ENCODE assay signal across 27 cellular contexts in the genomic region with DNA sequence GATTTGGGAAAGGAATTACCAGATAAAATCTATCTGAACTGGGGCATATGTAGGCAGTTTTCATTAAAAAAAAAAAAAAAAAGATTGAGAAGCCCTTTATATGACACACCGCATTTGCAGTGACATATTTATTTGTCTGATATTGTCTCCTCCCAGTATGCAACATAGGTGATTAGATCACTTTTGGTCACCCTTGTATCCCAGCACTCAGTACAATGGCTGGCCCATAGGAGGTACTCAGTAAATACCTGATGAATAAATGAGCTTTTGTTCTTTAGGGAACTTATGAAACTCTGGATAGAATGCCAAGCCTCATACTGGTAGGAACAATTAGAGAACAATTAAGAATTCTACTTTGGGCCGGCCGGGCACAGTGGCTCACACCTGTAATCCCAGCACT. TPM values are rescaled to one million over a fixed set of nuclear protein-coding genes. Genes with fewer than 3 reads are reported as not detected.
A peak's percentile ranks its signal among the peaks of the same experiment; 100 is the strongest.
DNase-seq lines count a peak whose midpoint lies in the region; ATAC-seq, FAIRE-seq and TF ChIP-seq lines count a peak whose summit lies in the region.
"Had no signal": no experiment of that assay in that cellular context is flagged by ENCODE, and none has a peak within 500 bp of the region (broad histone marks: within the 10 kb centered on the region; RNA-seq: fewer than 3 reads in every experiment).

No MANE protein-coding gene starts in this region.

- in situ Hi-C loops in HepG2 (cut with HindIII; ENCODE audit: extremely low pct_ligation_motif_present, low pct_unique_long_range_greater_than_20kb): no loop called here
- in situ Hi-C loops in K562 (cut with MboI): loop anchor here (25.0 kb wide), 1 partner anchor 298 kb away; no protein-coding TSS in a partner anchor

- no peak for TF ChIP-seq CTCF in HepG2 (CRISPR knock-in tag; IDR thresholded peaks at IDR 0.05)
- TF ChIP-seq CTCF in right lobe of liver (IDR thresholded peaks at IDR 0.05): no peak
- no peak for TF ChIP-seq CTCF in K562 (IDR thresholded peaks at IDR 0.05 in 2 of 3, conservative IDR thresholded peaks at IDR 0.05 in 1 of 3; ENCODE audit: insufficient read depth in 2 of 3, low read depth in 1 of 3, low read length in 3 of 3)
- TF ChIP-seq CTCF in stomach (IDR thresholded peaks at IDR 0.05): no peak

- H2AFZ ChIP-seq in HepG2 (ENCODE audit: low read length) (no peak overlapping the region), K562 (ENCODE audit: low read depth, low read length) (no peak overlapping the region)
- H2AFZ ChIP-seq: GM23338 had no signal

- H3K79me2 ChIP-seq in HepG2 (ENCODE audit: insufficient read depth, low read length) (peaks cover 98% of the 10 kb centered on the region), K562 (ENCODE audit: control insufficient read depth, insufficient read depth, low read length) (no peaks in the 10 kb centered on the region)

- peak overlapping the region; percentile 42 for H3K4me2 ChIP-seq in HepG2 (ENCODE audit: low read depth, low read length)
- no peak overlapping the region for H3K4me2 ChIP-seq in K562 (ENCODE audit: insufficient read depth, low read length)
- H3K4me2 ChIP-seq: A549; BLaER1 treated with 17β-estradiol and CSF1 and Interleukin-3, amounts not matched to agents 10 nM and 100 nM; GM23338 had no signal

- TF ChIP-seq EP300 in HepG2 (IDR thresholded peaks at IDR 0.05; ENCODE audit: low read depth in 2 of 2, low read length in 2 of 2): no peak
- TF ChIP-seq EP300 in HepG2 (CRISPR knock-in tag; IDR thresholded peaks at IDR 0.05; ENCODE audit: borderline replicate concordance): no peak
- TF ChIP-seq EP300 in K562 (IDR thresholded peaks at IDR 0.05; ENCODE audit: low read length): no peak
- TF ChIP-seq EP300 in stomach (IDR thresholded peaks at IDR 0.05): no peak

- DNase-seq in HepG2 (ENCODE audit: low spot score) (peak; percentile 89), right lobe of liver (no peak), K562 (ENCODE audit: extremely low read depth in 1 of 4, low spot score in 3 of 4) (no peak), NCI-H1105 treated with DMSO at 0.1 percent for 48 hours (lab: John Stamatoyannopoulos, UW) (no peak), stomach (no peak)
- DNase-seq: 8988T; ACHN; AML-193; BE2C; CD4-positive, alpha-beta T cell; CD8-positive, alpha-beta memory T cell; DMS 273 treated with DMSO at 0.1 percent for 48 hours; DMS79; EL; GDM1; H9; HFFc6 had no signal

- H3K9ac ChIP-seq in HepG2 (ENCODE audit: insufficient read depth, low read depth, low read length) (no peak overlapping the region), K562 (ENCODE audit: insufficient read depth in 1 of 2, low read depth in 2 of 2, low read length in 2 of 2) (no peak overlapping the region)
- H3K9ac ChIP-seq: BLaER1 treated with 17β-estradiol and CSF1 and Interleukin-3, amounts not matched to agents 10 nM and 100 nM had no signal

- no peaks in the 10 kb centered on the region for H3K9me1 ChIP-seq in K562 (ENCODE audit: control insufficient read depth, insufficient read depth, low read length)

- H3K4me1 ChIP-seq in HepG2 (ENCODE audit: insufficient read depth, low read length): peaks cover 93% of the 10 kb centered on the region
- no peaks in the 10 kb centered on the region for H3K4me1 ChIP-seq in right lobe of liver
- H3K4me1 ChIP-seq in K562 (replicated peaks in 1 of 2; ENCODE audit: control insufficient read depth in 2 of 2, insufficient read depth in 2 of 2, low read length in 2 of 2): no peaks in the 10 kb centered on the region
- H3K4me1 ChIP-seq in stomach: peaks cover 0 to 4% (median under 1%) of the 10 kb centered on the region in 4 donors
- H3K4me1 ChIP-seq: A549; BLaER1 treated with 17β-estradiol and CSF1 and Interleukin-3, amounts not matched to agents 10 nM and 100 nM had no signal

- WGBS in HepG2 (ENCODE audit: low lambda C conversion rate): 77% methylated on average over 3 of the region's 3 CpGs
- 87% methylated on average over 3 of the region's 3 CpGs for whole genome bisulfite sequencing in right lobe of liver (ENCODE audit: insufficient coverage, low coverage, low lambda C conversion rate, missing lambda C conversion rate)
- WGBS in K562 (ENCODE audit: insufficient coverage, low coverage, missing lambda C conversion rate): 0% methylated on average over 3 of the region's 3 CpGs
- WGBS in stomach, 5 donors: 52 to 77% (median 57%) methylated on average over 3 of the region's 3 CpGs

- POLR2A ChIA-PET in HepG2 (lab: Yijun Ruan, JAX) (interaction anchor here (1.0 to 7.2 kb wide), 4 partner anchors 10 to 73 kb away, joined by 3 to 102 read pairs (median 4); no protein-coding TSS in a partner anchor), K562 (lab: Yijun Ruan, JAX) (interaction anchor here (0.8 kb wide), 1 partner anchor 354 kb away, joined by 3 read pairs; no protein-coding TSS in a partner anchor)

- TF ChIP-seq RAD21 in HepG2 (CRISPR knock-in tag; IDR thresholded peaks at IDR 0.05) (no peak), K562 (CRISPR knock-in tag; conservative IDR thresholded peaks at IDR 0.05 in 1 of 2, IDR thresholded peaks at IDR 0.05 in 1 of 2) (no peak)

- FAIRE-seq in HepG2 (lab: Jason Lieb, UNC) (no peak), K562 (lab: Jason Lieb, UNC) (no peak)
- FAIRE-seq: A549, D721Med, GM12878, GM19239 had no signal

- H3K9me3 ChIP-seq in HepG2 (ENCODE audit: low read length): no peaks in the 10 kb centered on the region
- H3K9me3 ChIP-seq in right lobe of liver: no peaks in the 10 kb centered on the region
- no peaks in the 10 kb centered on the region for H3K9me3 ChIP-seq in K562 (replicated peaks; ENCODE audit: control insufficient read depth, insufficient read depth, low read depth, low read length)
- no peaks in the 10 kb centered on the region for H3K9me3 ChIP-seq in stomach
- H3K9me3 ChIP-seq: BE2C had no signal

- TF ChIP-seq POLR2A in HepG2 (IDR thresholded peaks at IDR 0.05; ENCODE audit: insufficient read depth in 1 of 2, low read depth in 2 of 2, low read length in 2 of 2) (no peak), right lobe of liver (IDR thresholded peaks at IDR 0.05) (no peak), K562 (conservative IDR thresholded peaks at IDR 0.05) (no peak), stomach (IDR thresholded peaks at IDR 0.05) (no peak)

- BruUV-seq in HepG2 (replicated peaks; lab: Mats Ljungman, UMichigan) (no TSS peak), K562 (replicated peaks; lab: Mats Ljungman, UMichigan) (no TSS peak)

- ATAC-seq in HepG2 (peak; percentile 87), right lobe of liver (no peak), K562 (no peak), esophagus mucosa (peak; percentile 68), GM21423 (IDR thresholded peaks at IDR 0.05; ENCODE audit: unreplicated experiment) (no peak)
- ATAC-seq: A549, GM12878, GM23338, HCT116 had no signal

- H3K36me3 ChIP-seq in HepG2 (replicated peaks in 1 of 2; ENCODE audit: control insufficient read depth in 1 of 2, insufficient read depth in 2 of 2, low read length in 2 of 2) (peaks cover 3 to 4% of the 10 kb centered on the region in 2 experiments; a peak in 3 of 5 replicates), right lobe of liver (no peaks in the 10 kb centered on the region), K562 (ENCODE audit: control insufficient read depth, insufficient read depth, low read length) (no peaks in the 10 kb centered on the region), stomach (no peaks in the 10 kb centered on the region)
- H3K36me3 ChIP-seq: BLaER1 treated with 17β-estradiol and CSF1 and Interleukin-3, amounts not matched to agents 10 nM and 100 nM had no signal

- H3K27ac ChIP-seq in HepG2 (ENCODE audit: extremely low read length, insufficient read depth, low read length) (peak overlapping the region; percentile 26), right lobe of liver (no peak overlapping the region), K562 (ENCODE audit: extremely low read depth, low read depth, low read length) (no peak overlapping the region), stomach (no peak overlapping the region)
- H3K27ac ChIP-seq: A549; BLaER1 treated with 17β-estradiol and CSF1 and Interleukin-3, amounts not matched to agents 10 nM and 100 nM had no signal

- intact Hi-C loops in HepG2 (cut with micrococcal nuclease; ENCODE audit: unreplicated experiment): no loop called here
- intact Hi-C loops in right lobe of liver (cut with DNase I): no loop called here
- intact Hi-C loops in K562 (cut with micrococcal nuclease): no loop called here
- intact Hi-C loops in stomach (cut with DNase I; ENCODE audit: low total_unique reads): no loop called here

- no peak overlapping the region for H3K4me3 ChIP-seq in HepG2 (replicated peaks in 1 of 3; ENCODE audit: insufficient read depth in 1 of 3, low read depth in 2 of 3, low read length in 3 of 3)
- H3K4me3 ChIP-seq in right lobe of liver: no peak overlapping the region
- no peak overlapping the region for H3K4me3 ChIP-seq in K562
- H3K4me3 ChIP-seq in stomach: no peak overlapping the region
- H3K4me3 ChIP-seq: A549; BLaER1 treated with 17β-estradiol and CSF1 and Interleukin-3, amounts not matched to agents 10 nM and 100 nM; GM12878; GM23338 had no signal

- H3K27me3 ChIP-seq in HepG2 (ENCODE audit: control insufficient read depth in 1 of 2, insufficient read depth in 2 of 2, low read length in 2 of 2): no peaks in the 10 kb centered on the region
- H3K27me3 ChIP-seq in right lobe of liver: no peaks in the 10 kb centered on the region
- H3K27me3 ChIP-seq in K562 (ENCODE audit: control insufficient read depth in 2 of 2, insufficient read depth in 2 of 2, low read length in 2 of 2): peaks cover 21 to 36% of the 10 kb centered on the region in 2 experiments
- peaks cover 0 to 36% (median 9%) of the 10 kb centered on the region in 3 donors for H3K27me3 ChIP-seq in stomach
- H3K27me3 ChIP-seq: BE2C had no signal

- H4K20me1 ChIP-seq in HepG2 (ENCODE audit: insufficient read depth, low read length) (no peaks in the 10 kb centered on the region), K562 (replicated peaks; ENCODE audit: control insufficient read depth, insufficient read depth, low read length) (no peaks in the 10 kb centered on the region; the same call in 1 of the 2 replicates)
- H4K20me1 ChIP-seq: BLaER1 treated with 17β-estradiol and CSF1 and Interleukin-3, amounts not matched to agents 10 nM and 100 nM had no signal

- CTCF ChIA-PET in HepG2 (lab: Yijun Ruan, JAX; ENCODE audit: low intra/inter-chr PET ratio, low total read pairs) (no interaction called here), K562 (lab: Yijun Ruan, JAX; ENCODE audit: low intra/inter-chr PET ratio) (interaction anchor here (0.7 kb wide), 1 partner anchor 89 kb away, joined by 3 read pairs; no protein-coding TSS in a partner anchor)

RNA-seq across cellular contexts. Expression of gene E2F6, which starts 22.8 kb away (rescaled TPM):
- total RNA-seq in HepG2 (2016; rRNA removed; fragmentation: Illumina TruSeq; extraction: Trizol) (36.0 and 40.1 TPM in 2 replicates), right lobe of liver (1 to 10 TPM; 4.4 to 9.9 (median 5.8) TPM), K562 (2014; rRNA removed) (25.1 and 31.8 TPM in 2 replicates), K562 (2014; rRNA removed; fragmentation: Illumina TruSeq; extraction: Trizol) (31.0 and 33.7 TPM in 2 replicates), K562 (2015; rRNA removed; fragmentation: Illumina TruSeq; extraction: Trizol) (25.0 and 26.1 TPM in 2 replicates), K562 (2021) (21.9 and 24.2 TPM in 2 replicates), esophagus mucosa (5.0 TPM), stomach (10 to 100 TPM in 4 of 5 donors, under 1 TPM in 1; 0.58 to 32.1 (median 13.8) TPM)
- 13.0 and 13.9 TPM in 2 replicates for total RNA-seq in HepG2 (2016; cell fraction: cytosol; rRNA removed; fragmentation: Illumina TruSeq; extraction: Trizol; ENCODE audit: low read depth)
- 36.8 and 38.9 TPM in 2 replicates for total RNA-seq in HepG2 (2016; cell fraction: insoluble cytoplasmic fraction; rRNA removed; fragmentation: Illumina TruSeq; extraction: Trizol)
- 37.8 and 40.8 TPM in 2 replicates for total RNA-seq in HepG2 (2016; cell fraction: membrane; rRNA removed; fragmentation: Illumina TruSeq; extraction: Trizol)
- total RNA-seq in HepG2 (2016; cell fraction: nucleus; rRNA removed; fragmentation: Illumina TruSeq; extraction: Trizol): 35.5 and 39.9 TPM in 2 replicates
- polyA plus RNA-seq in HepG2 (2011; rRNA removed) (22.6 and 27.3 TPM in 2 replicates), K562 (2011; rRNA removed) (21.9 and 33.9 TPM in 2 replicates), K562 (2014; fragmentation: Illumina TruSeq; extraction: Trizol) (24.6 and 24.8 TPM in 2 replicates), K562 (2014; fragmentation: Nextera tagmentation; extraction: Ambion mirVana) (10 to 100 TPM; 13.6 to 14.0 TPM), K562 (2014; rRNA removed) (25.0 and 27.8 TPM in 2 replicates), stomach (1 to 10 TPM; 5.6 to 7.5 (median 6.9) TPM)
- polyA plus RNA-seq in HepG2 (2011; cell fraction: cytosol; rRNA removed): 9.9 and 16.5 TPM in 2 replicates
- polyA plus RNA-seq in HepG2 (2011; cell fraction: nucleus; rRNA removed): 15.6 and 16.3 TPM in 2 replicates
- 28.6 and 31.7 TPM in 2 replicates for polyA plus RNA-seq in HepG2 (2012)
- polyA plus RNA-seq in HepG2 (2016; cell fraction: cytosol; fragmentation: Illumina TruSeq; extraction: Trizol; ENCODE audit: low read depth): 10.7 and 15.9 TPM in 2 replicates
- polyA plus RNA-seq in HepG2 (2016; cell fraction: insoluble cytoplasmic fraction; fragmentation: Illumina TruSeq; extraction: Trizol; ENCODE audit: low read depth): 49.4 and 50.1 TPM in 2 replicates
- polyA plus RNA-seq in HepG2 (2016; cell fraction: membrane; fragmentation: Illumina TruSeq; extraction: Trizol; ENCODE audit: low read depth): 27.3 and 31.7 TPM in 2 replicates
- polyA plus RNA-seq in HepG2 (2016; cell fraction: nucleus; fragmentation: Illumina TruSeq; extraction: Trizol; ENCODE audit: insufficient read depth, low read depth): 72.4 and 76.7 TPM in 2 replicates
- polyA minus RNA-seq in HepG2 (2011; rRNA and poly(A)+ RNA removed; ENCODE audit: low replicate concordance): 8.6 and 12.9 TPM in 2 replicates
- polyA minus RNA-seq in HepG2 (2011; cell fraction: cytosol; rRNA and poly(A)+ RNA removed): 10.9 and 11.8 TPM in 2 replicates
- 32.4 and 33.1 TPM in 2 replicates for polyA minus RNA-seq in HepG2 (2011; cell fraction: nucleus; rRNA and poly(A)+ RNA removed)
- 14.1 and 38.5 TPM in 2 replicates for total RNA-seq in K562 (2011; cell fraction: chromatin; rRNA removed; ENCODE audit: low replicate concordance)
- total RNA-seq in K562 (2011; cell fraction: nucleolus; rRNA removed): 8.8 and 10.9 TPM in 2 replicates
- 19.7 and 23.1 TPM in 2 replicates for total RNA-seq in K562 (2011; cell fraction: nucleoplasm; rRNA removed)
- 8.2 and 11.9 TPM in 2 replicates for polyA plus RNA-seq in K562 (2011; cell fraction: cytosol; rRNA removed)
- 13.0 and 14.7 TPM in 2 replicates for polyA plus RNA-seq in K562 (2011; cell fraction: nucleus; rRNA removed)
- 21.9 and 23.3 TPM in 2 replicates for polyA plus RNA-seq in K562 (2012)
- 23.7 and 25.7 TPM in 2 replicates for polyA minus RNA-seq in K562 (2011; rRNA and poly(A)+ RNA removed)
- 10.8 and 11.8 TPM in 2 replicates for polyA minus RNA-seq in K562 (2011; cell fraction: cytosol; rRNA and poly(A)+ RNA removed)
- 8.1 and 11.8 TPM in 2 replicates for polyA minus RNA-seq in K562 (2011; cell fraction: nucleus; rRNA and poly(A)+ RNA removed)

RNA-seq across cellular contexts. Expression of gene GREB1, which starts 45.0 kb away (rescaled TPM):
- total RNA-seq in HepG2 (2016; rRNA removed; fragmentation: Illumina TruSeq; extraction: Trizol): 61.2 and 64.2 TPM in 2 replicates
- 22.9 and 28.7 TPM in 2 replicates for total RNA-seq in HepG2 (2016; cell fraction: cytosol; rRNA removed; fragmentation: Illumina TruSeq; extraction: Trizol; ENCODE audit: low read depth)
- 62.9 and 63.8 TPM in 2 replicates for total RNA-seq in HepG2 (2016; cell fraction: insoluble cytoplasmic fraction; rRNA removed; fragmentation: Illumina TruSeq; extraction: Trizol)
- total RNA-seq in HepG2 (2016; cell fraction: membrane; rRNA removed; fragmentation: Illumina TruSeq; extraction: Trizol): 43.0 and 57.1 TPM in 2 replicates
- total RNA-seq in HepG2 (2016; cell fraction: nucleus; rRNA removed; fragmentation: Illumina TruSeq; extraction: Trizol): 118 and 132 TPM in 2 replicates
- polyA plus RNA-seq in HepG2 (2011; rRNA removed): 26.8 and 31.3 TPM in 2 replicates
- 20.4 and 21.0 TPM in 2 replicates for polyA plus RNA-seq in HepG2 (2011; cell fraction: cytosol; rRNA removed)
- polyA plus RNA-seq in HepG2 (2011; cell fraction: nucleus; rRNA removed): 110 and 130 TPM in 2 replicates
- 47.0 and 84.0 TPM in 2 replicates for polyA plus RNA-seq in HepG2 (2012)
- polyA plus RNA-seq in HepG2 (2016; cell fraction: cytosol; fragmentation: Illumina TruSeq; extraction: Trizol; ENCODE audit: low read depth): 10.7 and 14.3 TPM in 2 replicates
- 38.8 and 51.0 TPM in 2 replicates for polyA plus RNA-seq in HepG2 (2016; cell fraction: insoluble cytoplasmic fraction; fragmentation: Illumina TruSeq; extraction: Trizol; ENCODE audit: low read depth)
- 17.8 and 18.3 TPM in 2 replicates for polyA plus RNA-seq in HepG2 (2016; cell fraction: membrane; fragmentation: Illumina TruSeq; extraction: Trizol; ENCODE audit: low read depth)
- 158 and 174 TPM in 2 replicates for polyA plus RNA-seq in HepG2 (2016; cell fraction: nucleus; fragmentation: Illumina TruSeq; extraction: Trizol; ENCODE audit: insufficient read depth, low read depth)
- polyA minus RNA-seq in HepG2 (2011; rRNA and poly(A)+ RNA removed; ENCODE audit: low replicate concordance): 1.5 and 97.9 TPM in 2 replicates
- polyA minus RNA-seq in HepG2 (2011; cell fraction: cytosol; rRNA and poly(A)+ RNA removed): 60.3 and 64.2 TPM in 2 replicates
- 142 and 160 TPM in 2 replicates for polyA minus RNA-seq in HepG2 (2011; cell fraction: nucleus; rRNA and poly(A)+ RNA removed)
- total RNA-seq in right lobe of liver: 10 to 100 TPM in 2 of 6 experiments, 1 to 10 TPM in 4; 1.6 to 19.5 (median 6.5) TPM
- total RNA-seq in K562 (2011; cell fraction: chromatin; rRNA removed; ENCODE audit: low replicate concordance): 0.21 and 0.90 TPM in 2 replicates
- 0.33 and 1.2 TPM in 2 replicates for total RNA-seq in K562 (2011; cell fraction: nucleolus; rRNA removed)
- total RNA-seq in K562 (2011; cell fraction: nucleoplasm; rRNA removed): not detected in 2 replicates
- total RNA-seq in K562 (2014; rRNA removed): 0.65 TPM in 1 of 2 replicates, not detected in the other
- total RNA-seq in K562 (2014; rRNA removed; fragmentation: Illumina TruSeq; extraction: Trizol): 0.44 TPM in 1 of 2 replicates, not detected in the other
- total RNA-seq in K562 (2015; rRNA removed; fragmentation: Illumina TruSeq; extraction: Trizol): 0.07 and 0.19 TPM in 2 replicates
- 0.42 and 1.3 TPM in 2 replicates for total RNA-seq in K562 (2021)
- 0.07 and 0.22 TPM in 2 replicates for polyA plus RNA-seq in K562 (2011; rRNA removed)
- polyA plus RNA-seq in K562 (2011; cell fraction: cytosol; rRNA removed): 0.15 and 0.21 TPM in 2 replicates
- 0.04 and 0.13 TPM in 2 replicates for polyA plus RNA-seq in K562 (2011; cell fraction: nucleus; rRNA removed)
- 0.15 and 0.16 TPM in 2 replicates for polyA plus RNA-seq in K562 (2012)
- 0.07 and 0.09 TPM in 2 replicates for polyA plus RNA-seq in K562 (2014; fragmentation: Illumina TruSeq; extraction: Trizol)
- under 1 TPM; 0.04 to 0.11 TPM for polyA plus RNA-seq in K562 (2014; fragmentation: Nextera tagmentation; extraction: Ambion mirVana)
- polyA plus RNA-seq in K562 (2014; rRNA removed): 0.58 and 0.86 TPM in 2 replicates
- not detected in 2 replicates for polyA minus RNA-seq in K562 (2011; rRNA and poly(A)+ RNA removed)
- not detected in 2 replicates for polyA minus RNA-seq in K562 (2011; cell fraction: cytosol; rRNA and poly(A)+ RNA removed)
- polyA minus RNA-seq in K562 (2011; cell fraction: nucleus; rRNA and poly(A)+ RNA removed): not detected in 2 replicates
- total RNA-seq in esophagus mucosa: 0.60 TPM
- total RNA-seq in stomach: 10 to 100 TPM in 3 of 5 donors, 1 to 10 TPM in 2; 1.3 to 37.9 (median 11.0) TPM
- polyA plus RNA-seq in stomach: 1 to 10 TPM in 2 of 3 donors, under 1 TPM in 1; 0.88 to 2.4 (median 1.5) TPM
- polyA plus RNA-seq: CD14-positive monocyte had no signal

Comparison
In these comparisons a context has a peak if more than half of its experiments do, and no peak if none do; other contexts are left out.
1. ATAC-seq: peak in HepG2 (single experiment) and esophagus mucosa (single experiment); none in right lobe of liver (0 of 4), K562 (single experiment) and GM21423 (single experiment).
2. Of the 241 proteins assayed by ChIP-seq in both HepG2 and K562: peak only in HepG2: ARID3A and CEBPG; only in K562: CBX2; in both: none; in neither: 236; mixed calls (peak in some experiments, not most) for 2.